23 cellular contexts compared by ENCODE assay signal in genomic region chr7:4878336-4879335, GRCh38. TPM values are rescaled to one million over a fixed set of nuclear protein-coding genes. Genes with fewer than 3 reads are reported as not detected.
DNase-seq lines count a peak whose midpoint lies in the region; ATAC-seq, FAIRE-seq and TF ChIP-seq lines count a peak whose summit lies in the region.
"Had no signal": no experiment of that assay in that cellular context is flagged by ENCODE, and none has a peak within 500 bp of the region (broad histone marks: within the 10 kb centered on the region; RNA-seq: fewer than 3 reads in every experiment).

No MANE protein-coding gene starts in this region.

- no peak for FAIRE-seq in HepG2 (lab: Jason Lieb, UNC)

- H3K36me3 Mint-ChIP-seq in chondrocyte (ENCODE audit: low read depth), result no peaks in the 10 kb centered on the region
- H3K36me3 Mint-ChIP-seq: CD8-positive, alpha-beta memory T cell; naive B cell had no signal

- no peak overlapping the region for H3K27ac ChIP-seq in HepG2 (ENCODE audit: extremely low read length, insufficient read depth, low read length)
- H3K27ac ChIP-seq in right lobe of liver, result no peak overlapping the region
- peak overlapping the region; percentile 23 for H3K27ac ChIP-seq in psoas muscle
- H3K27ac ChIP-seq in esophagus squamous epithelium, result no peak overlapping the region
- H3K27ac ChIP-seq: esophagus muscularis mucosa, RWPE1 had no signal

- TF ChIP-seq CTCF in HepG2 (CRISPR knock-in tag; IDR thresholded peaks at IDR 0.05), result no peak
- TF ChIP-seq CTCF in right lobe of liver (IDR thresholded peaks at IDR 0.05), result no peak
- no peak for TF ChIP-seq CTCF in chondrocyte (IDR thresholded peaks at IDR 0.05)
- no peak for TF ChIP-seq CTCF in psoas muscle (IDR thresholded peaks at IDR 0.05)
- TF ChIP-seq CTCF in esophagus squamous epithelium (IDR thresholded peaks at IDR 0.05), result no peak

- ATAC-seq in HepG2 (no peak), right lobe of liver (no peak), psoas muscle (no peak)
- ATAC-seq: activated naive CD8-positive, alpha-beta T cell treated with anti-CD3 and anti-CD28 coated beads, Interleukin-2, amount 50 U/mL, for 24 hours had no signal

- POLR2A ChIA-PET in HepG2 (lab: Yijun Ruan, JAX), result no interaction called here

- no peak for TF ChIP-seq RAD21 in HepG2 (CRISPR knock-in tag; IDR thresholded peaks at IDR 0.05)

- no peak for DNase-seq in HepG2 (ENCODE audit: low spot score)
- DNase-seq in right lobe of liver, result no peak
- DNase-seq in chondrocyte (ENCODE audit: low spot score), result no peak
- no peak for DNase-seq in psoas muscle
- DNase-seq in NCI-H2081 (lab: John Stamatoyannopoulos, UW), result no peak
- no peak for DNase-seq in HUDEP-2 (lab: John Stamatoyannopoulos, UW; ENCODE audit: unreplicated experiment in 76 of 76)
- DNase-seq in esophagus squamous epithelium (lab: John Stamatoyannopoulos, UW), result no peak
- DNase-seq in DMS153 treated with DMSO at 0.1 percent for 48 hours (lab: John Stamatoyannopoulos, UW; ENCODE audit: unreplicated experiment), result no peak
- DNase-seq: activated CD4-positive, alpha-beta T cell treated with anti-CD3 and anti-CD28 coated beads for 4 hours; activated naive CD8-positive, alpha-beta T cell treated with anti-CD3 and anti-CD28 coated beads, Interleukin-2, amount 50 U/mL, for 24 hours; CD8-positive, alpha-beta memory T cell; effector CD4-positive, alpha-beta T cell; EL; glutamatergic neuron; Karpas-422; naive B cell; NCI-H1092; NCI-H2081 treated with DMSO at 0.1 percent for 48 hours; NCI-H510A; stimulated activated CD8-positive, alpha-beta memory T cell treated with anti-CD3 and anti-CD28 coated beads, Interleukin-4, amount 100 ng/mL, for 48 hours had no signal

- WGBS in HepG2 (ENCODE audit: low lambda C conversion rate), result 71% methylated on average over 20 of the region's 45 CpGs
- WGBS in right lobe of liver (ENCODE audit: insufficient coverage, low coverage, low lambda C conversion rate, missing lambda C conversion rate), result 55% methylated on average over 9 of the region's 45 CpGs
- WGBS in psoas muscle, 3 donors, result 71 to 79% (median 76%) methylated on average over 45 of the region's 45 CpGs
- 70 to 85% methylated on average over 5 to 11 of the region's 45 CpGs for WGBS in esophagus squamous epithelium, 2 donors

- H3K4me1 Mint-ChIP-seq in chondrocyte (ENCODE audit: low read depth), result peaks cover 20% of the 10 kb centered on the region

- CTCF ChIA-PET in HepG2 (lab: Yijun Ruan, JAX; ENCODE audit: low intra/inter-chr PET ratio, low total read pairs), result no interaction called here

- no peak for TF ChIP-seq POLR2A in HepG2 (IDR thresholded peaks at IDR 0.05; ENCODE audit: insufficient read depth in 1 of 2, low read depth in 2 of 2, low read length in 2 of 2)
- TF ChIP-seq POLR2A in right lobe of liver (IDR thresholded peaks at IDR 0.05), result no peak
- TF ChIP-seq POLR2A in esophagus squamous epithelium (IDR thresholded peaks at IDR 0.05), result no peak

- H3K4me3 Mint-ChIP-seq in chondrocyte (ENCODE audit: unreplicated experiment), result no peak overlapping the region
- H3K4me3 Mint-ChIP-seq: activated naive CD8-positive, alpha-beta T cell treated with anti-CD3 and anti-CD28 coated beads, Interleukin-2, amount 50 U/mL, for 24 hours; naive B cell had no signal

- H3K4me3 ChIP-seq in HepG2 (replicated peaks in 1 of 3; ENCODE audit: insufficient read depth in 1 of 3, low read depth in 2 of 3, low read length in 3 of 3), result no peak overlapping the region
- no peak overlapping the region for H3K4me3 ChIP-seq in right lobe of liver
- peak overlapping the region; percentile 45 for H3K4me3 ChIP-seq in psoas muscle
- H3K4me3 ChIP-seq in esophagus squamous epithelium, result no peak overlapping the region

- no peaks in the 10 kb centered on the region for H3K36me3 ChIP-seq in HepG2 (replicated peaks in 1 of 2; ENCODE audit: control insufficient read depth in 1 of 2, insufficient read depth in 2 of 2, low read length in 2 of 2)
- no peaks in the 10 kb centered on the region for H3K36me3 ChIP-seq in right lobe of liver
- H3K36me3 ChIP-seq in psoas muscle (ENCODE audit: insufficient read depth in 1 of 2, low read depth in 1 of 2), result no peaks in the 10 kb centered on the region
- H3K36me3 ChIP-seq in esophagus squamous epithelium, result peaks cover 0 to 8% (median 0%) of the 10 kb centered on the region in 3 donors

- H3K9me3 ChIP-seq in HepG2 (ENCODE audit: low read length) (no peaks in the 10 kb centered on the region), right lobe of liver (no peaks in the 10 kb centered on the region), psoas muscle (no peaks in the 10 kb centered on the region), esophagus squamous epithelium (no peaks in the 10 kb centered on the region)
- H3K9me3 ChIP-seq: esophagus muscularis mucosa had no signal

- H3K27me3 ChIP-seq in HepG2 (ENCODE audit: control insufficient read depth in 1 of 2, insufficient read depth in 2 of 2, low read length in 2 of 2), result peaks cover 10 to 45% of the 10 kb centered on the region in 2 experiments
- peaks cover 0 to 9% of the 10 kb centered on the region in 2 donors for H3K27me3 ChIP-seq in right lobe of liver
- H3K27me3 ChIP-seq in psoas muscle (ENCODE audit: insufficient read depth in 3 of 3, low read length in 2 of 3), result peaks cover 0 to 27% (median 0%) of the 10 kb centered on the region in 3 donors
- H3K27me3 ChIP-seq in esophagus squamous epithelium, result peaks cover 0 to 30% (median 0%) of the 10 kb centered on the region in 4 donors

- no peaks in the 10 kb centered on the region for H3K79me2 ChIP-seq in HepG2 (ENCODE audit: insufficient read depth, low read length)

- no peaks in the 10 kb centered on the region for H3K9me3 Mint-ChIP-seq in chondrocyte (ENCODE audit: low read depth)
- H3K9me3 Mint-ChIP-seq: activated naive CD8-positive, alpha-beta T cell treated with anti-CD3 and anti-CD28 coated beads, Interleukin-2, amount 50 U/mL, for 24 hours; naive B cell had no signal

- no TSS peak for BruUV-seq in HepG2 (replicated peaks; lab: Mats Ljungman, UMichigan)

- H3K4me1 ChIP-seq in HepG2 (ENCODE audit: insufficient read depth, low read length) (peaks cover 23% of the 10 kb centered on the region), right lobe of liver (peaks cover 0 to 7% (median 0%) of the 10 kb centered on the region in 4 donors), psoas muscle (peaks cover 8% of the 10 kb centered on the region), esophagus squamous epithelium (peaks cover 0 to 24% (median 11%) of the 10 kb centered on the region in 3 donors)

- no peak overlapping the region for H2AFZ ChIP-seq in HepG2 (ENCODE audit: low read length)

- no peak overlapping the region for H3K4me2 ChIP-seq in HepG2 (ENCODE audit: low read depth, low read length)

- peak overlapping the region; percentile 54 for H3K27ac Mint-ChIP-seq in chondrocyte (ENCODE audit: unreplicated experiment)
- H3K27ac Mint-ChIP-seq: activated naive CD8-positive, alpha-beta T cell treated with anti-CD3 and anti-CD28 coated beads, Interleukin-2, amount 50 U/mL, for 24 hours; CD8-positive, alpha-beta memory T cell; naive B cell had no signal

- intact Hi-C loops in HepG2 (cut with micrococcal nuclease; ENCODE audit: unreplicated experiment) (no loop called here), right lobe of liver (cut with DNase I) (no loop called here), psoas muscle (cut with DNase I) (no loop called here), esophagus squamous epithelium (cut with DNase I) (no loop called here)

- TF ChIP-seq EP300 in HepG2 (IDR thresholded peaks at IDR 0.05; ENCODE audit: low read depth in 2 of 2, low read length in 2 of 2) (no peak), HepG2 (CRISPR knock-in tag; IDR thresholded peaks at IDR 0.05; ENCODE audit: borderline replicate concordance) (no peak)

- H3K9ac ChIP-seq in HepG2 (ENCODE audit: insufficient read depth, low read depth, low read length), result no peak overlapping the region

- peaks cover 2% of the 10 kb centered on the region for H3K27me3 Mint-ChIP-seq in chondrocyte (ENCODE audit: low read depth)

- H4K20me1 ChIP-seq in HepG2 (ENCODE audit: insufficient read depth, low read length), result no peaks in the 10 kb centered on the region

- in situ Hi-C loops in HepG2 (cut with HindIII; ENCODE audit: extremely low pct_ligation_motif_present, low pct_unique_long_range_greater_than_20kb), result no loop called here

RNA-seq across cellular contexts. Expression of gene RADIL, which starts 4.9 kb away (rescaled TPM):
- total RNA-seq in HepG2 (2016; rRNA removed; fragmentation: Illumina TruSeq; extraction: Trizol) (0.09 and 0.52 TPM in 2 replicates), right lobe of liver (1 to 10 TPM in 1 of 6 experiments, under 1 TPM in 3, not detected in 2; 0.20 to 1.6 (median 0.34) TPM), chondrocyte (0.82 to 1.2 TPM (median 1.00 TPM) in 3 replicates), psoas muscle (1 to 10 TPM; 2.3 to 3.7 (median 2.8) TPM), esophagus squamous epithelium (1 to 10 TPM in 2 of 4 donors, under 1 TPM in 1, not detected in 1; 0.35 to 3.1 (median 1.8) TPM)
- not detected in 2 replicates for total RNA-seq in HepG2 (2016; cell fraction: cytosol; rRNA removed; fragmentation: Illumina TruSeq; extraction: Trizol; ENCODE audit: low read depth)
- 0.06 and 0.11 TPM in 2 replicates for total RNA-seq in HepG2 (2016; cell fraction: insoluble cytoplasmic fraction; rRNA removed; fragmentation: Illumina TruSeq; extraction: Trizol)
- total RNA-seq in HepG2 (2016; cell fraction: membrane; rRNA removed; fragmentation: Illumina TruSeq; extraction: Trizol), result 0.24 TPM in 1 of 2 replicates, not detected in the other
- total RNA-seq in HepG2 (2016; cell fraction: nucleus; rRNA removed; fragmentation: Illumina TruSeq; extraction: Trizol), result 0.09 TPM in 1 of 2 replicates, not detected in the other
- polyA plus RNA-seq in HepG2 (2011; rRNA removed) (0.05 TPM in 2 replicates), psoas muscle (1 to 10 TPM in 2 of 3 donors, under 1 TPM in 1; 0.65 to 3.8 (median 1.1) TPM)
- polyA plus RNA-seq in HepG2 (2011; cell fraction: cytosol; rRNA removed), result 0.08 and 0.11 TPM in 2 replicates
- polyA plus RNA-seq in HepG2 (2011; cell fraction: nucleus; rRNA removed), result 0.16 and 0.56 TPM in 2 replicates
- polyA plus RNA-seq in HepG2 (2012), result 0.03 and 0.16 TPM in 2 replicates
- not detected in 2 replicates for polyA plus RNA-seq in HepG2 (2016; cell fraction: cytosol; fragmentation: Illumina TruSeq; extraction: Trizol; ENCODE audit: low read depth)
- polyA plus RNA-seq in HepG2 (2016; cell fraction: insoluble cytoplasmic fraction; fragmentation: Illumina TruSeq; extraction: Trizol; ENCODE audit: low read depth), result 0.05 and 0.07 TPM in 2 replicates
- 0.05 TPM in 1 of 2 replicates, not detected in the other for polyA plus RNA-seq in HepG2 (2016; cell fraction: membrane; fragmentation: Illumina TruSeq; extraction: Trizol; ENCODE audit: low read depth)
- not detected in 2 replicates for polyA plus RNA-seq in HepG2 (2016; cell fraction: nucleus; fragmentation: Illumina TruSeq; extraction: Trizol; ENCODE audit: insufficient read depth, low read depth)
- polyA minus RNA-seq in HepG2 (2011; rRNA and poly(A)+ RNA removed; ENCODE audit: low replicate concordance), result 1.3 TPM in 1 of 2 replicates, not detected in the other
- not detected in 2 replicates for polyA minus RNA-seq in HepG2 (2011; cell fraction: cytosol; rRNA and poly(A)+ RNA removed)
- 0.52 TPM in 1 of 2 replicates, not detected in the other for polyA minus RNA-seq in HepG2 (2011; cell fraction: nucleus; rRNA and poly(A)+ RNA removed)
- polyA plus RNA-seq: CD8-positive, alpha-beta memory T cell had no signal

RNA-seq across cellular contexts. Expression of gene PAPOLB, which starts 16.8 kb away (rescaled TPM):
- total RNA-seq in HepG2 (2016; rRNA removed; fragmentation: Illumina TruSeq; extraction: Trizol) (not detected in 2 replicates), right lobe of liver (not detected), chondrocyte (0.05 TPM in 1 of 3 replicates, not detected in the others), psoas muscle (under 1 TPM in 1 of 4 donors, not detected in 3; 0.11 TPM), esophagus squamous epithelium (under 1 TPM in 1 of 4 donors, not detected in 3; 0.38 TPM)
- total RNA-seq in HepG2 (2016; cell fraction: cytosol; rRNA removed; fragmentation: Illumina TruSeq; extraction: Trizol; ENCODE audit: low read depth), result not detected in 2 replicates
- total RNA-seq in HepG2 (2016; cell fraction: insoluble cytoplasmic fraction; rRNA removed; fragmentation: Illumina TruSeq; extraction: Trizol), result not detected in 2 replicates
- not detected in 2 replicates for total RNA-seq in HepG2 (2016; cell fraction: membrane; rRNA removed; fragmentation: Illumina TruSeq; extraction: Trizol)
- total RNA-seq in HepG2 (2016; cell fraction: nucleus; rRNA removed; fragmentation: Illumina TruSeq; extraction: Trizol), result not detected in 2 replicates
- polyA plus RNA-seq in HepG2 (2011; rRNA removed) (not detected in 2 replicates), psoas muscle (under 1 TPM in 1 of 3 donors, not detected in 2; 0.01 TPM)
- polyA plus RNA-seq in HepG2 (2011; cell fraction: cytosol; rRNA removed), result not detected in 2 replicates
- polyA plus RNA-seq in HepG2 (2011; cell fraction: nucleus; rRNA removed), result not detected in 2 replicates
- polyA plus RNA-seq in HepG2 (2012), result not detected in 2 replicates
- not detected in 2 replicates for polyA plus RNA-seq in HepG2 (2016; cell fraction: cytosol; fragmentation: Illumina TruSeq; extraction: Trizol; ENCODE audit: low read depth)
- not detected in 2 replicates for polyA plus RNA-seq in HepG2 (2016; cell fraction: insoluble cytoplasmic fraction; fragmentation: Illumina TruSeq; extraction: Trizol; ENCODE audit: low read depth)
- not detected in 2 replicates for polyA plus RNA-seq in HepG2 (2016; cell fraction: membrane; fragmentation: Illumina TruSeq; extraction: Trizol; ENCODE audit: low read depth)
- not detected in 2 replicates for polyA plus RNA-seq in HepG2 (2016; cell fraction: nucleus; fragmentation: Illumina TruSeq; extraction: Trizol; ENCODE audit: insufficient read depth, low read depth)
- not detected in 2 replicates for polyA minus RNA-seq in HepG2 (2011; rRNA and poly(A)+ RNA removed; ENCODE audit: low replicate concordance)
- polyA minus RNA-seq in HepG2 (2011; cell fraction: cytosol; rRNA and poly(A)+ RNA removed), result not detected in 2 replicates
- polyA minus RNA-seq in HepG2 (2011; cell fraction: nucleus; rRNA and poly(A)+ RNA removed), result not detected in 2 replicates
- total RNA-seq: CD8-positive, alpha-beta memory T cell had no signal
- polyA plus RNA-seq: AG04450; CD8-positive, alpha-beta memory T cell had no signal
